24 cellular contexts compared by ENCODE assay signal in the genomic region with DNA sequence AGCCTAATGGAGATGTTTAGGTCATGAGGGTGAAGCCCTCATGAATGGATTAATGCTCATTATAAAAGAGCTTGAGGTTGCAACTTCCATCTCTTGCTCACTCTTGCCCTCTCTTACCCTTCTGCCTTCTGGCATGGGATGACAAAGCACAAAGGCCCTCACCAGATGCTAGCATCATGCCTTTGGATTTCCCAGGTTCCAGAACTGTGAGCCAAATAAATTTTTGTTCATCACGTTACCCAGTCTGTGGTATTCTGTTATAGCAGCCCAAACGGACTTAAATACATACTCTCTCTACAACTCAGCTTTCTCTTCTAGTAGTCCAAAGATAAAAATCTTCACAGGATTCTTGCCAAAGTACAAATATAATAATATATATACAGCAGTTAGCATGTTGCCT.
A peak's percentile ranks its signal among the peaks of the same experiment; 100 is the strongest.
DNase-seq lines count a peak whose midpoint lies in the region; ATAC-seq and TF ChIP-seq lines count a peak whose summit lies in the region.
"Had no signal": no experiment of that assay in that cellular context is flagged by ENCODE, and none has a peak within 500 bp of the region (broad histone marks: within the 10 kb centered on the region; RNA-seq: fewer than 3 reads in every experiment).

No MANE protein-coding gene starts in this region.

- no peak overlapping the region for H2AFZ ChIP-seq in GM23248
- H2AFZ ChIP-seq in PC-3 (ENCODE audit: low read length): no peak overlapping the region
- H2AFZ ChIP-seq in MM.1S (ENCODE audit: low read length): no peak overlapping the region

- no TSS peak for BruUV-seq in PC-3 (replicated peaks; lab: Mats Ljungman, UMichigan)

- in situ Hi-C loops in GM23248 (cut with MboI): no loop called here

- 2 to 3% methylated on average over 2 of the region's 2 CpGs for WGBS in GM23248 (ENCODE audit: low coverage in 1 of 2, low lambda C conversion rate in 2 of 2, missing lambda C conversion rate in 2 of 2), 2 experiments

- CTCF ChIA-PET in PC-3 (lab: Charles Lee): no interaction called here

- H3K79me2 ChIP-seq in GM23248 (ENCODE audit: insufficient read depth): no peaks in the 10 kb centered on the region
- H3K79me2 ChIP-seq in PC-3 (ENCODE audit: low read length): no peaks in the 10 kb centered on the region
- H3K79me2 ChIP-seq in MM.1S (ENCODE audit: low read length): no peaks in the 10 kb centered on the region

- H3K4me2 ChIP-seq in GM23248 (ENCODE audit: unreplicated experiment) (peak overlapping the region; percentile 22), PC-3 (ENCODE audit: low read length) (no peak overlapping the region), MM.1S (ENCODE audit: low read depth, low read length) (no peak overlapping the region)
- H3K4me2 ChIP-seq: A549 had no signal

- H3K27me3 ChIP-seq in GM23248 (replicated peaks; ENCODE audit: insufficient read depth) (no peaks in the 10 kb centered on the region), PC-3 (ENCODE audit: low read length) (no peaks in the 10 kb centered on the region), MM.1S (replicated peaks; ENCODE audit: insufficient read depth, low read length) (no peaks in the 10 kb centered on the region)
- H3K27me3 ChIP-seq: cardiac muscle cell, ovary, suprapubic skin had no signal

- H3K27ac ChIP-seq in GM23248 (peak overlapping the region; percentile 54), PC-3 (ENCODE audit: low read length) (no peak overlapping the region), MM.1S (ENCODE audit: low read length) (no peak overlapping the region)
- H3K27ac ChIP-seq: A549, cardiac muscle cell, ovary, suprapubic skin had no signal

- H4K20me1 ChIP-seq in GM23248 (ENCODE audit: insufficient read depth) (no peaks in the 10 kb centered on the region), PC-3 (ENCODE audit: low read length) (no peaks in the 10 kb centered on the region), MM.1S (ENCODE audit: insufficient read depth, low read length) (no peaks in the 10 kb centered on the region)

- POLR2A ChIA-PET in PC-3 (lab: Charles Lee; ENCODE audit: unreplicated experiment): no interaction called here

- H3K9me3 ChIP-seq in GM23248 (ENCODE audit: low read depth) (no peaks in the 10 kb centered on the region), PC-3 (ENCODE audit: low read length) (no peaks in the 10 kb centered on the region), MM.1S (replicated peaks; ENCODE audit: insufficient read depth, low read length) (no peaks in the 10 kb centered on the region)
- H3K9me3 ChIP-seq: A549, ovary, suprapubic skin had no signal

- DNase-seq in AG08395 (ENCODE audit: low spot score) (peak; percentile 40), GM23248 (peak; percentile 87), amniotic epithelial cell (ENCODE audit: low read depth) (peak; percentile 55), fibroblast of the aortic adventitia (ENCODE audit: low read depth) (peak; percentile 24), ureter (ENCODE audit: low spot score) (no peak), PC-3 (no peak), MM.1S (no peak)
- DNase-seq: activated CD4-positive, alpha-beta T cell treated with anti-CD3 and anti-CD28 coated beads, Interleukin-2, amount 10 ng/mL, durations not matched to agents 7 days and 5 days; activated naive CD8-positive, alpha-beta T cell treated with anti-CD3 and anti-CD28 coated beads, Interleukin-2, amount 10 ng/mL, durations not matched to agents 7 days and 5 days; CD4-positive, alpha-beta memory T cell; dermis blood vessel endothelial cell; DND-41; mesenchymal stem cell; naive B cell; NCI-H1694; NCI-H748 treated with DMSO at 0.1 percent for 48 hours; ovary; Right ventricle myocardium superior had no signal

- peaks cover 41% of the 10 kb centered on the region for H3K4me1 ChIP-seq in GM23248 (ENCODE audit: insufficient read depth)
- peaks cover 14% of the 10 kb centered on the region for H3K4me1 ChIP-seq in PC-3 (ENCODE audit: insufficient read depth, low read length)
- no peaks in the 10 kb centered on the region for H3K4me1 ChIP-seq in MM.1S (ENCODE audit: low read length)
- H3K4me1 ChIP-seq: A549 had no signal

- peaks cover 42% of the 10 kb centered on the region for H3F3A ChIP-seq in GM23248 (ENCODE audit: insufficient read depth)
- no peaks in the 10 kb centered on the region for H3F3A ChIP-seq in PC-3 (ENCODE audit: low read length, unreplicated experiment)
- no peaks in the 10 kb centered on the region for H3F3A ChIP-seq in MM.1S (ENCODE audit: insufficient read depth, low read length)

- H3K9me2 ChIP-seq in GM23248 (ENCODE audit: insufficient read depth): no peaks in the 10 kb centered on the region
- H3K9me2 ChIP-seq in PC-3 (replicated peaks; ENCODE audit: low read length): no peaks in the 10 kb centered on the region
- H3K9me2 ChIP-seq in MM.1S (replicated peaks; ENCODE audit: insufficient read depth, low read length): no peaks in the 10 kb centered on the region

- ATAC-seq in HG03432 (IDR thresholded peaks at IDR 0.05; ENCODE audit: unreplicated experiment) (no peak), PC-3 (no peak)
- ATAC-seq: A549, HCT116, sciatic nerve had no signal

- H3K9ac ChIP-seq in GM23248: peak overlapping the region; percentile 37
- H3K9ac ChIP-seq in PC-3 (ENCODE audit: low read length): no peak overlapping the region
- H3K9ac ChIP-seq in MM.1S (ENCODE audit: low read length): no peak overlapping the region

- TF ChIP-seq CTCF in fibroblast of the aortic adventitia (IDR thresholded peaks at IDR 0.05; ENCODE audit: insufficient read depth, low read length) (no peak), PC-3 (conservative IDR thresholded peaks at IDR 0.05; ENCODE audit: low read depth, low read length) (no peak), MM.1S (IDR thresholded peaks at IDR 0.05; ENCODE audit: low read length) (no peak)

- H3K36me3 ChIP-seq in GM23248 (ENCODE audit: low read depth): peaks cover 4% of the 10 kb centered on the region; the same call in 1 of the 2 replicates
- no peaks in the 10 kb centered on the region for H3K36me3 ChIP-seq in PC-3 (ENCODE audit: low read depth, low read length)
- no peaks in the 10 kb centered on the region for H3K36me3 ChIP-seq in MM.1S (replicated peaks; ENCODE audit: insufficient read depth, low read length)
- H3K36me3 ChIP-seq: ovary had no signal

- H3K4me3 ChIP-seq in GM23248: no peak overlapping the region
- H3K4me3 ChIP-seq in fibroblast of the aortic adventitia (ENCODE audit: low read depth, low read length): no peak overlapping the region
- no peak overlapping the region for H3K4me3 ChIP-seq in PC-3 (ENCODE audit: low read length)
- no peak overlapping the region for H3K4me3 ChIP-seq in MM.1S (ENCODE audit: low read length)
- H3K4me3 ChIP-seq: A549, cardiac muscle cell, ovary, suprapubic skin had no signal

- intact Hi-C loops in PC-3 (cut with micrococcal nuclease): no loop called here

Comparison
In these comparisons a context has a peak if more than half of its experiments do, and no peak if none do; other contexts are left out.
1. DNase-seq: peak in AG08395 (single experiment), GM23248 (single experiment), amniotic epithelial cell (single experiment) and fibroblast of the aortic adventitia (single experiment); none in ureter (single experiment), PC-3 (single experiment) and MM.1S (single experiment).